ENCODE assay signal across 22 cellular contexts in genomic region chr2:129673234-129673633, GRCh38.
"Had no signal": no experiment of that assay in that cellular context is flagged by ENCODE, and none has a peak within 500 bp of the region (broad histone marks: within the 10 kb centered on the region; RNA-seq: fewer than 3 reads in every experiment).

No MANE protein-coding gene starts in this region.

- H3K9me3 ChIP-seq: esophagus muscularis mucosa, heart right ventricle, psoas muscle, uterus had no signal

- H3K4me3 ChIP-seq: esophagus muscularis mucosa, heart right ventricle, psoas muscle, smooth muscle cell, uterus had no signal

- H3K9ac ChIP-seq: parathyroid adenoma had no signal

- H3K36me3 ChIP-seq: esophagus muscularis mucosa, heart right ventricle, uterus had no signal

- ATAC-seq: activated CD8-positive, alpha-beta T cell treated with anti-CD3 and anti-CD28 coated beads for 36 hours; activated naive CD8-positive, alpha-beta T cell treated with anti-CD3 and anti-CD28 coated beads, Interleukin-2, amount 50 U/mL, for 24 hours; foreskin keratinocyte; heart right ventricle; psoas muscle; stimulated activated memory B cell treated with anti-CD40 and anti-IgM and Interleukin-4, amounts not matched to agents 10 μg/mL and 1 μg/mL and 100 μg/mL, for 72 hours; stimulated activated naive CD8-positive, alpha-beta T cell treated with anti-CD3 and anti-CD28 coated beads, Interleukin-15, amount 100 ng/mL, for 72 hours had no signal

- H3K4me1 ChIP-seq: esophagus muscularis mucosa, foreskin keratinocyte, heart right ventricle, parathyroid adenoma, psoas muscle, uterus had no signal

- H3K27me3 ChIP-seq: esophagus muscularis mucosa, foreskin keratinocyte, uterus had no signal

- H3K27ac ChIP-seq: esophagus muscularis mucosa, foreskin keratinocyte, heart right ventricle, parathyroid adenoma, psoas muscle, uterus had no signal

- DNase-seq: activated B cell treated with CpG ODN at 0.5 μM for 24 hours; activated CD4-positive, alpha-beta T cell treated with anti-CD3 and anti-CD28 coated beads, Interleukin-2, amount 50 U/mL, for 1 hour; activated CD8-positive, alpha-beta T cell treated with anti-CD3 and anti-CD28 coated beads for 36 hours; activated naive CD8-positive, alpha-beta T cell treated with anti-CD3 and anti-CD28 coated beads, Interleukin-2, amount 50 U/mL, for 24 hours; activated T-cell treated with anti-CD3 and anti-CD28 coated beads, Interleukin-2, amount 50 U/mL, for 48 hours; amygdala; foreskin keratinocyte; heart right ventricle; naive B cell; nephron progenitor cell; nucleus accumbens; psoas muscle; stimulated activated CD4-positive, alpha-beta T cell treated with anti-CD3 and anti-CD28 coated beads, Interleukin-1b, Interleukin-23, amount 100 ng/mL, for 48 hours; stimulated activated CD4-positive, alpha-beta T cell treated with anti-CD3 and anti-CD28 coated beads, Interleukin-4, amount 100 ng/mL, for 4 hours; stimulated activated CD8-positive, alpha-beta memory T cell treated with anti-CD3 and anti-CD28 coated beads, Interleukin-4, amount 100 ng/mL, for 48 hours; stimulated activated naive CD8-positive, alpha-beta T cell treated with anti-CD3 and anti-CD28 coated beads, Interleukin-15, amount 100 ng/mL, for 72 hours; substantia nigra; uterus had no signal
